Comparison of ENCODE assay signal across 8 cellular contexts in the genomic region with DNA sequence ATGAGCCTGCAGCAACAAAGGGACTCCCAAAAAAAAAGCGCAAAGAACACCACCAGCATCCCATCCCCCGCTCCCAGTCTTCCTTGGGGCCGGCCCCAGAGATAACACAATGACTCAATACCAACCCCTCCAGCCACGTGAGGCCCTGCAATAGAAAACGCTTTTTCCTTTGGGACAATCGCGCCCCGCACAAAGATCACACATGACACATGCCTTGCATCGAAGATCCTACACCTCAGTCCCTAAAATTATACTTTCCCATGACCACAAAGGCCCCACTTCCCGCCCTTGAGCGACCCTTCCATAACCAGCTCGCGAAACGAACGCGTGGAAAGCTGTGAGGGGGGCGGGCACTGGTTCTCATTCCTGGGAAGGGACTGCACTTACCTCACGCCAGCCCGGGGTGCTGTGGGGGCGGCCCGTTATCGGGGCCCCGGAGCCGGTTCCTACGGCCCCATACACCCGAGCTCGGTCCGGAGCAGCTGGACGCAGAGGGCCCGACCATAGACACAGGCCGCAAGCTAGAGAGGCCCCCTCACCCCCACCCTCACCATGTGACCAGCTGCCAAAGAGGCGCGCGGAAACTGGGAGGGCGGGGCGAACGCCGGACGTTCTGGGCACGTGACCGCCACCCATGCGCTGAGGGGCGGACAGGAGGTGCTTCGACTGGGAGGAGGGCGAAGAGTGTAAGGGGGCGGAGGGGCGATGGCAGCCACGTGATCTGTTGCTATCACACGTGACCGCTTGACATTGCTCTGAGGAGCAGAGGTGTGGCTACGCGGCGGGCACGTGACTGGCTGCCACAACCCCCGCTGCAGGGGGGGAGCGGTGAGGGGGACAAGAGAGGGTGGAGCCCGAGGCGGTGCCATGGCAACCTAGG. TPM values are rescaled to one million over a fixed set of nuclear protein-coding genes. Genes with fewer than 3 reads are reported as not detected.
A peak's percentile ranks its signal among the peaks of the same experiment; 100 is the strongest.
DNase-seq lines count a peak whose midpoint lies in the region; ATAC-seq and TF ChIP-seq lines count a peak whose summit lies in the region.

A gene (minus strand): TSS at position 523 of the 880 bp plus-strand sequence. CDS start 593 bp downstream, outside the sequence.

- peak within 1 kb of the TSS; percentile 94 to 99 (median 98) for H3K9ac ChIP-seq in skeletal muscle tissue (ENCODE audit: low read depth in 1 of 3, low read length in 3 of 3)

- peak within 1 kb of the TSS; percentile 80 for H3K27ac ChIP-seq in ACC112 (ENCODE audit: low read depth, low read length)
- peak within 1 kb of the TSS; percentile 90 for H3K27ac ChIP-seq in VCaP
- peak within 1 kb of the TSS; percentile 89 to 94 for H3K27ac ChIP-seq in breast epithelium
- H3K27ac ChIP-seq in skeletal muscle tissue (ENCODE audit: low read depth, low read length) = peak within 1 kb of the TSS; percentile 95

- H3K36me3 ChIP-seq in ACC112 (ENCODE audit: insufficient read depth, low read length) (peaks cover 20% of the 10 kb centered on the region), breast epithelium (no peaks in the 10 kb centered on the region), skeletal muscle tissue (ENCODE audit: control insufficient read depth in 3 of 3, insufficient read depth in 3 of 3, low read length in 3 of 3) (peaks cover 25 to 31% (median 27%) of the 10 kb centered on the region in 3 donors)

- peaks cover 28% of the 10 kb centered on the region for H3K79me2 ChIP-seq in ACC112 (ENCODE audit: control insufficient read depth, insufficient read depth, low read length, unreplicated experiment)

- TF ChIP-seq CTCF in VCaP (conservative IDR thresholded peaks at IDR 0.05) (no peak), breast epithelium (IDR thresholded peaks at IDR 0.05) (no peak)

- H3K4me3 ChIP-seq in ACC112 (ENCODE audit: low read depth, low read length) (peak within 1 kb of the TSS; percentile 93), breast epithelium (peak within 1 kb of the TSS; percentile 68 to 85 (median 68)), iPS-18c (ENCODE audit: insufficient read depth, low read depth, low read length) (peak within 1 kb of the TSS; percentile 98), skeletal muscle tissue (ENCODE audit: low read length in 3 of 3) (peak within 1 kb of the TSS; percentile 87 to 93 (median 92))

- intact Hi-C loops in breast epithelium (cut with DNase I; ENCODE audit: low total_unique reads) = no loop called here

- H3K9me3 ChIP-seq in breast epithelium = no peaks in the 10 kb centered on the region
- no peaks in the 10 kb centered on the region for H3K9me3 ChIP-seq in iPS-18c (ENCODE audit: control insufficient read depth, insufficient read depth, low read length)
- H3K9me3 ChIP-seq in skeletal muscle tissue (ENCODE audit: control insufficient read depth in 3 of 3, low read length in 3 of 3) = no peaks in the 10 kb centered on the region

- H3K4me1 ChIP-seq in ACC112 (ENCODE audit: control insufficient read depth, insufficient read depth, low read length, unreplicated experiment) (peaks cover 13% of the 10 kb centered on the region), breast epithelium (peaks cover 0 to 18% of the 10 kb centered on the region in 2 donors), skeletal muscle tissue (ENCODE audit: control insufficient read depth in 3 of 3, insufficient read depth in 3 of 3, low read length in 3 of 3) (peaks cover 25 to 42% (median 35%) of the 10 kb centered on the region in 3 donors)

- H3K27me3 ChIP-seq in ACC112 (ENCODE audit: insufficient read depth, low read length) = peaks cover 29% of the 10 kb centered on the region
- no peaks in the 10 kb centered on the region for H3K27me3 ChIP-seq in breast epithelium
- no peaks in the 10 kb centered on the region for H3K27me3 ChIP-seq in skeletal muscle tissue (ENCODE audit: control insufficient read depth in 3 of 3, insufficient read depth in 3 of 3, low read length in 3 of 3)

- H2AFZ ChIP-seq in ACC112 (ENCODE audit: low read length, unreplicated experiment) = peak within 1 kb of the TSS; percentile 70

- TF ChIP-seq POLR2A in breast epithelium (IDR thresholded peaks at IDR 0.05) = peak; percentile 31

- ATAC-seq in GM18870 (IDR thresholded peaks at IDR 0.05; ENCODE audit: unreplicated experiment) (peak; percentile 72), HG03135 (IDR thresholded peaks at IDR 0.05; ENCODE audit: unreplicated experiment) (peak; percentile 71)

- DNase-seq in NCI-H2196 treated with DMSO at 0.1 percent for 48 hours (lab: John Stamatoyannopoulos, UW; ENCODE audit: unreplicated experiment) (peak; percentile 99), breast epithelium (ENCODE audit: low spot score in 2 of 2) (peak; percentile 99 to 100)

RNA-seq across cellular contexts. Expression of the gene that starts here (rescaled TPM):
- total RNA-seq in breast epithelium = 100 to 1,000 TPM; 105 to 136 (median 109) TPM
- total RNA-seq in skeletal muscle tissue = 78.8 TPM

Comparison
In these comparisons a context has a peak if more than half of its experiments do, and no peak if none do; other contexts are left out.
1. Peak in every context shown above with its lines: DNase-seq, ATAC-seq, H3K4me3 ChIP-seq and H3K27ac ChIP-seq.